8 cellular contexts compared by ENCODE assay signal in genomic region chr12:46219892-46220655, GRCh38. TPM values are rescaled to one million over a fixed set of nuclear protein-coding genes. Genes with fewer than 3 reads are reported as not detected.
A peak's percentile ranks its signal among the peaks of the same experiment; 100 is the strongest.
DNase-seq lines count a peak whose midpoint lies in the region; ATAC-seq lines count a peak whose summit lies in the region.

No MANE protein-coding gene starts in this region.

- ATAC-seq in GM21825 (IDR thresholded peaks at IDR 0.05; ENCODE audit: unreplicated experiment), result no peak

- DNase-seq in DMS53 (lab: John Stamatoyannopoulos, UW) (peak; percentile 42), DMS53 treated with DMSO at 0.1 percent for 48 hours (lab: John Stamatoyannopoulos, UW; ENCODE audit: unreplicated experiment) (no peak), dermis microvascular lymphatic vessel endothelial cell (ENCODE audit: low read depth in 2 of 2) (peak; percentile 56 to 94), pulmonary artery endothelial cell (ENCODE audit: low read depth, low spot score) (peak; percentile 84), DMS 273 (lab: John Stamatoyannopoulos, UW; ENCODE audit: unreplicated experiment) (no peak), SHP77 treated with DMSO at 0.1 percent for 48 hours (lab: John Stamatoyannopoulos, UW) (no peak)
- peak; percentile 76 for DNase-seq in activated CD4-positive, alpha-beta T cell treated with anti-CD3 and anti-CD28 coated beads for 48 hours

RNA-seq across cellular contexts. Expression of gene SLC38A1, which starts 48.8 kb away (rescaled TPM):
- total RNA-seq in dermis microvascular lymphatic vessel endothelial cell, result 113 and 142 TPM in 2 replicates
- 66.2 and 86.2 TPM in 2 replicates for total RNA-seq in pulmonary artery endothelial cell

Comparison
In these comparisons a context has a peak if more than half of its experiments do, and no peak if none do; other contexts are left out.
1. DNase-seq: peak in DMS53 (single experiment), activated CD4-positive, alpha-beta T cell treated with anti-CD3 and anti-CD28 coated beads for 48 hours (single experiment), dermis microvascular lymphatic vessel endothelial cell (2 of 2) and pulmonary artery endothelial cell (single experiment); none in DMS53 treated with DMSO at 0.1 percent for 48 hours (single experiment), DMS 273 (single experiment) and SHP77 treated with DMSO at 0.1 percent for 48 hours (single experiment).